ENCODE assay signal across 8 cellular contexts in genomic region chr6:8063762-8064637, GRCh38. TPM values are rescaled to one million over a fixed set of nuclear protein-coding genes. Genes with fewer than 3 reads are reported as not detected.
DNase-seq lines count a peak whose midpoint lies in the region; ATAC-seq, FAIRE-seq and TF ChIP-seq lines count a peak whose summit lies in the region.

A gene with protein sequence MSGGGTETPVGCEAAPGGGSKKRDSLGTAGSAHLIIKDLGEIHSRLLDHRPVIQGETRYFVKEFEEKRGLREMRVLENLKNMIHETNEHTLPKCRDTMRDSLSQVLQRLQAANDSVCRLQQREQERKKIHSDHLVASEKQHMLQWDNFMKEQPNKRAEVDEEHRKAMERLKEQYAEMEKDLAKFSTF (minus strand): TSS chr6:8064389. CDS start chr6:8064376, 13 bp downstream.

- H3K9ac ChIP-seq in keratinocyte (ENCODE audit: control insufficient read depth, extremely low read depth, insufficient read depth, low read length): peak within 1 kb of the TSS; percentile 93

- peak within 1 kb of the TSS; percentile 87 for H3K27ac ChIP-seq in keratinocyte (ENCODE audit: control insufficient read depth, insufficient read depth, low read length)

- H2AFZ ChIP-seq in keratinocyte (ENCODE audit: control insufficient read depth, low read length): peak within 1 kb of the TSS; percentile 99

- peak within 1 kb of the TSS; percentile 89 for H3K4me3 ChIP-seq in AG10803 (ENCODE audit: low read length)
- peak within 1 kb of the TSS; percentile 87 to 100 (median 95) for H3K4me3 ChIP-seq in keratinocyte (ENCODE audit: control insufficient read depth in 2 of 3, extremely low read depth in 1 of 3, insufficient read depth in 2 of 3, low read depth in 1 of 3, low read length in 3 of 3)

- peaks cover 0 to 3% of the 10 kb centered on the region in 2 experiments for H3K36me3 ChIP-seq in keratinocyte (ENCODE audit: control insufficient read depth in 2 of 2, extremely low read depth in 1 of 2, insufficient read depth in 2 of 2, low read length in 2 of 2)

- no peaks in the 10 kb centered on the region for H3K27me3 ChIP-seq in keratinocyte (ENCODE audit: control insufficient read depth, extremely low read depth, insufficient read depth, low read length)

- no peaks in the 10 kb centered on the region for H3K9me3 ChIP-seq in keratinocyte (ENCODE audit: control insufficient read depth, low read depth, low read length)

- TF ChIP-seq CTCF in AG10803 (conservative IDR thresholded peaks at IDR 0.05; ENCODE audit: low read length): no peak; the same call in 1 of the 2 replicates
- no peak for TF ChIP-seq CTCF in keratinocyte (optimal IDR thresholded peaks at IDR 0.05 in 1 of 3, IDR thresholded peaks at IDR 0.05 in 1 of 3, conservative IDR thresholded peaks at IDR 0.05 in 1 of 3; ENCODE audit: extremely low read depth in 1 of 3, insufficient read depth in 2 of 3, low read length in 3 of 3)

- peak; percentile 41 for FAIRE-seq in keratinocyte (lab: Jason Lieb, UNC)

- peaks cover under 1% of the 10 kb centered on the region for H4K20me1 ChIP-seq in keratinocyte (ENCODE audit: control insufficient read depth, extremely low read depth, insufficient read depth, low read length)

- H3K4me2 ChIP-seq in keratinocyte (ENCODE audit: control insufficient read depth, extremely low read depth, insufficient read depth, low read depth, low read length): peak within 1 kb of the TSS; percentile 94

- DNase-seq in AG10803 (ENCODE audit: low read depth): peak; percentile 97
- peak; percentile 92 for DNase-seq in NCI-H460 (ENCODE audit: extremely low read depth, low read depth)
- peak; percentile 96 for DNase-seq in activated CD4-positive, CD25-positive, alpha-beta regulatory T cell treated with anti-CD3 and anti-CD28 coated beads, Interleukin-2, amount 50 U/mL, for 72 hours
- DNase-seq in cerebellar nuclear complex (lab: John Stamatoyannopoulos, UW): peak; percentile 52 to 69
- peak; percentile 50 for DNase-seq in keratinocyte (ENCODE audit: low read depth, low spot score)
- DNase-seq in stimulated activated CD4-positive, alpha-beta T cell treated with anti-CD3 and anti-CD28 coated beads, Interleukin-15, amount 100 ng/mL, for 1 hour (ENCODE audit: low read depth in 1 of 2, low spot score in 1 of 2): peak; percentile 92 to 98

- H3K9me1 ChIP-seq in keratinocyte (ENCODE audit: control insufficient read depth, extremely low read depth, insufficient read depth, low read length): no peaks in the 10 kb centered on the region

- dilution Hi-C loops in keratinocyte (cut with MboI; ENCODE audit: extremely low pct_ligation_motif_present, low sequenced_read_pairs): no loop called here

- peaks cover 7% of the 10 kb centered on the region for H3K79me2 ChIP-seq in keratinocyte (ENCODE audit: control insufficient read depth, insufficient read depth, low read length)

- ATAC-seq in GM19043 (IDR thresholded peaks at IDR 0.05; ENCODE audit: low read depth, unreplicated experiment) (peak; percentile 89), HG03378 (IDR thresholded peaks at IDR 0.05; ENCODE audit: unreplicated experiment) (peak; percentile 86)

- H3K4me1 ChIP-seq in keratinocyte (ENCODE audit: control insufficient read depth, extremely low read depth, insufficient read depth, low read length): peaks cover 7% of the 10 kb centered on the region

RNA-seq across cellular contexts. Expression of the gene that starts here (rescaled TPM):
- 8.6 and 11.2 TPM in 2 replicates for total RNA-seq in NCI-H460 (2014; rRNA removed; shearing (Covaris generic))
- polyA plus RNA-seq in NCI-H460 (2014; cell fraction: nucleus; rRNA removed): 2.5 and 2.8 TPM in 2 replicates
- 5.0 to 8.8 TPM (median 5.8 TPM) in 3 replicates for polyA plus RNA-seq in keratinocyte
- 22.2 TPM for polyA plus RNA-seq in keratinocyte (2011; ENCODE audit: low read depth)
- 4.9 and 6.4 TPM in 2 replicates for polyA plus RNA-seq in keratinocyte (2011; cell fraction: cytosol; rRNA removed)
- 2.7 and 3.3 TPM in 2 replicates for polyA plus RNA-seq in keratinocyte (2011; cell fraction: nucleus; rRNA removed)
- polyA plus RNA-seq in keratinocyte (2012; ENCODE audit: low replicate concordance): 5.7 and 6.9 TPM in 2 replicates
- 2.9 to 6.3 TPM (median 3.8 TPM) in 3 replicates for polyA minus RNA-seq in keratinocyte
- 5.0 TPM for polyA minus RNA-seq in keratinocyte (2011; cell fraction: cytosol; rRNA and poly(A)+ RNA removed)
- polyA minus RNA-seq in keratinocyte (2011; cell fraction: nucleus; rRNA and poly(A)+ RNA removed): 1.9 and 5.0 TPM in 2 replicates

Comparison
In these comparisons a context has a peak if more than half of its experiments do, and no peak if none do; other contexts are left out.
1. Peak in every context shown above with its lines: DNase-seq, ATAC-seq, H3K4me3 ChIP-seq and H3K27ac ChIP-seq.